Comparison of ENCODE assay signal across 24 cellular contexts in genomic region chr11:34331736-34332135, GRCh38. TPM values are rescaled to one million over a fixed set of nuclear protein-coding genes. Genes with fewer than 3 reads are reported as not detected.
A peak's percentile ranks its signal among the peaks of the same experiment; 100 is the strongest.
DNase-seq lines count a peak whose midpoint lies in the region; ATAC-seq and TF ChIP-seq lines count a peak whose summit lies in the region.
"Had no signal": no experiment of that assay in that cellular context is flagged by ENCODE, and none has a peak within 500 bp of the region (broad histone marks: within the 10 kb centered on the region; RNA-seq: fewer than 3 reads in every experiment).

No MANE protein-coding gene starts in this region.

- H3K36me3 ChIP-seq in HCT116 (ENCODE audit: control insufficient read depth in 1 of 2, insufficient read depth in 2 of 2, low read length in 2 of 2) (no peaks in the 10 kb centered on the region), SK-N-SH (replicated peaks in 1 of 2; ENCODE audit: control insufficient read depth in 1 of 2, insufficient read depth in 2 of 2, low read length in 1 of 2) (no peaks in the 10 kb centered on the region), mucosa of descending colon (ENCODE audit: low read depth) (no peaks in the 10 kb centered on the region)
- H3K36me3 ChIP-seq: gastrocnemius medialis, thyroid gland had no signal

- H3K9ac ChIP-seq in HCT116 (ENCODE audit: low read length) (no peak overlapping the region), SK-N-SH (peak overlapping the region; percentile 18; the same call in 1 of the 2 replicates)

- CTCF ChIA-PET in HCT116 (lab: Charles Lee), result interaction anchor here (1.4 kb wide), 1 partner anchor 157 kb away, joined by 4 read pairs; no protein-coding TSS in a partner anchor
- CTCF ChIA-PET in SK-N-SH (lab: Yijun Ruan, JAX), result no interaction called here

- TF ChIP-seq POLR2A in HCT116 (IDR thresholded peaks at IDR 0.05; ENCODE audit: borderline replicate concordance, extremely low read depth, insufficient read depth, insufficient read length), result no peak

- no peak overlapping the region for H3K4me3 ChIP-seq in HCT116 (replicated peaks in 1 of 2; ENCODE audit: low read depth in 1 of 2, low read length in 2 of 2)
- no peak overlapping the region for H3K4me3 ChIP-seq in SK-N-SH (ENCODE audit: low read depth in 2 of 2, low read length in 1 of 2)
- no peak overlapping the region for H3K4me3 ChIP-seq in mucosa of descending colon
- H3K4me3 ChIP-seq: gastrocnemius medialis, thyroid gland had no signal

- TF ChIP-seq CTCF in HCT116 (IDR thresholded peaks at IDR 0.05 in 2 of 3, conservative IDR thresholded peaks at IDR 0.05 in 1 of 3; ENCODE audit: borderline replicate concordance in 1 of 3, insufficient read depth in 1 of 3, low read depth in 2 of 3, low read length in 2 of 3) (no peak), SK-N-SH (IDR thresholded peaks at IDR 0.05) (no peak), mucosa of descending colon (IDR thresholded peaks at IDR 0.05) (no peak), foreskin keratinocyte (conservative IDR thresholded peaks at IDR 0.05) (no peak)

- TF ChIP-seq RAD21 in HCT116 (IDR thresholded peaks at IDR 0.05; ENCODE audit: low read depth), result no peak
- TF ChIP-seq RAD21 in SK-N-SH (IDR thresholded peaks at IDR 0.05; ENCODE audit: low read length), result no peak

- H2AFZ ChIP-seq in HCT116 (ENCODE audit: low read depth, low read length, poor library complexity, severe bottlenecking), result no peak overlapping the region
- H2AFZ ChIP-seq in SK-N-SH (ENCODE audit: low read depth), result no peak overlapping the region

- no peaks in the 10 kb centered on the region for H4K20me1 ChIP-seq in HCT116 (ENCODE audit: insufficient read depth)
- no peaks in the 10 kb centered on the region for H4K20me1 ChIP-seq in SK-N-SH (ENCODE audit: insufficient read depth)

- no peaks in the 10 kb centered on the region for H3K79me2 ChIP-seq in HCT116 (ENCODE audit: insufficient read depth, low read length)
- no peaks in the 10 kb centered on the region; the same call in 1 of the 2 replicates for H3K79me2 ChIP-seq in SK-N-SH (ENCODE audit: insufficient read depth)

- 76% methylated on average over 3 of the region's 3 CpGs for WGBS in SK-N-SH (ENCODE audit: low lambda C conversion rate)

- H3K27me3 ChIP-seq in HCT116 (ENCODE audit: insufficient read depth, low read length), result no peaks in the 10 kb centered on the region
- no peaks in the 10 kb centered on the region for H3K27me3 ChIP-seq in SK-N-SH (ENCODE audit: insufficient read depth)
- H3K27me3 ChIP-seq in foreskin keratinocyte, result peaks cover 59% of the 10 kb centered on the region
- H3K27me3 ChIP-seq: gastrocnemius medialis, thyroid gland had no signal

- no peak overlapping the region for H3K27ac ChIP-seq in HCT116 (ENCODE audit: low read depth, low read length)
- H3K27ac ChIP-seq in SK-N-SH (ENCODE audit: low read depth in 2 of 2, low read length in 1 of 2), result peak overlapping the region in 1 of 2 experiments; percentile 75; a peak in 2 of 4 replicates
- no peak overlapping the region for H3K27ac ChIP-seq in foreskin keratinocyte
- H3K27ac ChIP-seq: gastrocnemius medialis, thyroid gland had no signal

- H3K4me1 ChIP-seq in HCT116 (ENCODE audit: control insufficient read depth in 1 of 2, insufficient read depth in 2 of 2, low read length in 2 of 2), result peaks cover 26 to 31% of the 10 kb centered on the region in 2 experiments
- peaks cover 20 to 23% of the 10 kb centered on the region in 2 experiments; a peak in 3 of 4 replicates for H3K4me1 ChIP-seq in SK-N-SH (ENCODE audit: control insufficient read depth in 1 of 2, insufficient read depth in 2 of 2, low read depth in 1 of 2, low read length in 1 of 2)
- H3K4me1 ChIP-seq in mucosa of descending colon (ENCODE audit: low read depth), result peaks cover 12% of the 10 kb centered on the region
- no peaks in the 10 kb centered on the region for H3K4me1 ChIP-seq in foreskin keratinocyte

- peak; percentile 64 for ATAC-seq in HCT116
- peak; percentile 86 for ATAC-seq in mucosa of descending colon
- ATAC-seq in foreskin keratinocyte, result no peak
- ATAC-seq: CD8-positive, alpha-beta T cell; gastrocnemius medialis; sciatic nerve had no signal

- RAD21 ChIA-PET in HCT116 (lab: Charles Lee; ENCODE audit: low non-redundant PET in 1 of 2, low total read pairs in 2 of 2, uncharacterized antibody in 2 of 2, unreplicated experiment in 2 of 2), result no interaction called here

- DNase-seq in AG08395 (ENCODE audit: low spot score) (peak; percentile 41), HCT116 (ENCODE audit: low read depth, low spot score) (no peak), SK-N-SH (no peak), mucosa of descending colon (no peak), foreskin keratinocyte (no peak), NOMO-1 treated with dmso at 0.1 percent for 144 hours (lab: John Stamatoyannopoulos, UW; ENCODE audit: unreplicated experiment) (no peak), NOMO-1 treated with DMSO at 0.1 percent for 48 hours (lab: John Stamatoyannopoulos, UW; ENCODE audit: unreplicated experiment) (no peak)
- no peak for DNase-seq in stimulated activated CD4-positive, alpha-beta T cell treated with anti-CD3 and anti-CD28 coated beads, Interleukin-1b, Interleukin-23, amount 100 ng/mL, for 48 hours
- DNase-seq: activated CD4-positive, alpha-beta memory T cell treated with anti-CD3 and anti-CD28 coated beads, Interleukin-2, amount 10 ng/mL, durations not matched to agents 7 days and 5 days; activated naive CD4-positive, alpha-beta T cell treated with anti-CD3 and anti-CD28 coated beads for 36 hours; activated T-cell treated with anti-CD3 and anti-CD28 coated beads, Interleukin-2, amount 50 U/mL, for 24 hours; CD8-positive, alpha-beta T cell; effector CD4-positive, alpha-beta T cell; erythroblast; gastrocnemius medialis; kidney; naive B cell; NCI-H187 treated with DMSO at 0.1 percent for 48 hours; NCI-H2227 treated with DMSO at 0.1 percent for 48 hours; stimulated activated CD4-positive, alpha-beta T cell treated with anti-CD3 and anti-CD28 coated beads, Interleukin-2, amount 100 ng/mL, for 24 hours; stimulated activated naive CD4-positive, alpha-beta T cell; T-helper 9 cell; thyroid gland had no signal

- H3F3A ChIP-seq in SK-N-SH (replicated peaks; ENCODE audit: insufficient read depth), result peaks cover 13% of the 10 kb centered on the region

- H3K4me2 ChIP-seq in HCT116 (ENCODE audit: low read length), result peak overlapping the region; percentile 57
- H3K4me2 ChIP-seq in SK-N-SH, result peak overlapping the region; percentile 38; the same call in 1 of the 2 replicates

- H3K9me2 ChIP-seq in HCT116 (ENCODE audit: insufficient read depth) (no peaks in the 10 kb centered on the region), SK-N-SH (no peaks in the 10 kb centered on the region)

- TF ChIP-seq EP300 in SK-N-SH (IDR thresholded peaks at IDR 0.05; ENCODE audit: borderline replicate concordance in 1 of 2, low read depth in 1 of 2, low read length in 1 of 2), result no peak

- BruUV-seq in HCT116 (replicated peaks; lab: Mats Ljungman, UMichigan), result no TSS peak

- POLR2A ChIA-PET in HCT116 (lab: Charles Lee) (interaction anchor here (1.2 kb wide), 1 partner anchor 9 kb away, joined by 3 read pairs; no protein-coding TSS in a partner anchor), SK-N-SH (lab: Yijun Ruan, JAX) (interaction anchor here (0.6 kb wide), 1 partner anchor 28 kb away, joined by 4 read pairs; no protein-coding TSS in a partner anchor)

- no peaks in the 10 kb centered on the region for H3K9me3 ChIP-seq in HCT116 (ENCODE audit: control insufficient read depth in 1 of 2, insufficient read depth in 1 of 2, low read depth in 1 of 2, low read length in 2 of 2)
- no peaks in the 10 kb centered on the region for H3K9me3 ChIP-seq in SK-N-SH
- H3K9me3 ChIP-seq in mucosa of descending colon, result no peaks in the 10 kb centered on the region
- H3K9me3 ChIP-seq: gastrocnemius medialis, thyroid gland had no signal

- intact Hi-C loops in HCT116 (cut with micrococcal nuclease), result no loop called here
- intact Hi-C loops in mucosa of descending colon (cut with DNase I, micrococcal nuclease), result no loop called here

TF ChIP-seq in HCT116, 20 proteins besides CTCF, POLR2A, EP300 and RAD21:
- TF ChIP-seq FOSL1 (IDR thresholded peaks at IDR 0.05; ENCODE audit: low read depth) (peak; percentile 46), CBX3 (IDR thresholded peaks at IDR 0.05; ENCODE audit: low read depth) (no peak)
TF ChIP-seq in HCT116: peak in this region for 1.

TF ChIP-seq in SK-N-SH, 30 proteins besides CTCF, POLR2A, EP300 and RAD21:
- TF ChIP-seq YY1 (IDR thresholded peaks at IDR 0.05; ENCODE audit: low read depth) (no peak), JUND (IDR thresholded peaks at IDR 0.05) (peak; percentile 3; the same call in 1 of the 2 replicates)

RNA-seq across cellular contexts. Expression of gene ABTB2, which starts 26.1 kb away (rescaled TPM):
- total RNA-seq in HCT116 (2021; ENCODE audit: unreplicated experiment) (6.8 TPM), mucosa of descending colon (10 to 100 TPM; 12.8 to 16.8 (median 14.3) TPM), foreskin keratinocyte (0.60 and 0.99 TPM in 2 replicates)
- 6.7 and 8.6 TPM in 2 replicates for polyA plus RNA-seq in HCT116 (2012)
- polyA plus RNA-seq in SK-N-SH (2012; rRNA removed) (4.9 and 7.8 TPM in 2 replicates), foreskin keratinocyte (0.49 and 0.56 TPM in 2 replicates)
- 3.2 and 5.2 TPM in 2 replicates for polyA plus RNA-seq in SK-N-SH (2012; cell fraction: cytosol; rRNA removed)
- polyA plus RNA-seq in SK-N-SH (2012; cell fraction: nucleus; rRNA removed), result 14.8 and 16.0 TPM in 2 replicates
